ENCODE assay signal across 1 cellular context in genomic region chr20:21555470-21556120, GRCh38.
TF ChIP-seq lines count a peak whose summit lies in the region.

No MANE protein-coding gene starts in this region.

TF ChIP-seq in GM23338, 12 proteins besides CTCF, POLR2A, EP300 and RAD21 (continued from another document):
- TF ChIP-seq ZNF462 (CRISPR knock-in tag; IDR thresholded peaks at IDR 0.05) (no peak), POLR2AphosphoS5 (IDR thresholded peaks at IDR 0.05; ENCODE audit: low read depth) (no peak), ETS1 (IDR thresholded peaks at IDR 0.05) (no peak), REST (IDR thresholded peaks at IDR 0.05; ENCODE audit: unreplicated experiment) (no peak), EZH2 (IDR thresholded peaks at IDR 0.05; ENCODE audit: low read depth, unreplicated experiment) (no peak), ZNF331 (CRISPR knock-in tag; IDR thresholded peaks at IDR 0.05; ENCODE audit: low read depth) (no peak), STAT1 (IDR thresholded peaks at IDR 0.05; ENCODE audit: unreplicated experiment) (no peak)
TF ChIP-seq in GM23338: peak in this region for 0.
